1 cellular context compared by ENCODE assay signal in the genomic region with DNA sequence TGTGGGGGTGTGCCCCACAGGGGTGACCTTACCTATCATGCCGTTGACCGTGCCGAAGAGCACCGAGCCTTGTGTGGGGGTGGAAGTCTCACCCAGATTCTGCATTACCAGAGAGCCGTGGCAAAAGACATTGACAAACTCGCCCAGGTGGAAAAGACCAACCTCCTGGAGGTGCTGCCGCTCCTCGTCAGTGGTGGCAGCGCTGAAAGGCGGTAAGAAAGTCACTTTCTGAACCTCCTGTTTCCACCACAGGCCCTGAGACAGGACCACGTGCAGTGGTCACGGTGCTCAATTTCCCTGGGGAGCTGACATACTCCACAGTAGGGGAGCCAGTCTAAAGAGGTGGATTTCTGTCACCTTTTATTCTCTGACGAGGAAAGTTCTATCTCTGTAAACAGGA.
TF ChIP-seq lines count a peak whose summit lies in the region.

No MANE protein-coding gene starts in this region.

TF ChIP-seq in GM12878, 131 proteins besides CTCF, POLR2A, EP300 and RAD21:
- TF ChIP-seq CEBPB (IDR thresholded peaks at IDR 0.05; ENCODE audit: borderline replicate concordance in 1 of 2, low read depth in 2 of 2, low read length in 2 of 2), result no peak
- TF ChIP-seq PML (IDR thresholded peaks at IDR 0.05; ENCODE audit: low read length), result no peak
- no peak for TF ChIP-seq GATAD2B (conservative IDR thresholded peaks at IDR 0.05; ENCODE audit: low read depth)
- TF ChIP-seq, protein P1, sequence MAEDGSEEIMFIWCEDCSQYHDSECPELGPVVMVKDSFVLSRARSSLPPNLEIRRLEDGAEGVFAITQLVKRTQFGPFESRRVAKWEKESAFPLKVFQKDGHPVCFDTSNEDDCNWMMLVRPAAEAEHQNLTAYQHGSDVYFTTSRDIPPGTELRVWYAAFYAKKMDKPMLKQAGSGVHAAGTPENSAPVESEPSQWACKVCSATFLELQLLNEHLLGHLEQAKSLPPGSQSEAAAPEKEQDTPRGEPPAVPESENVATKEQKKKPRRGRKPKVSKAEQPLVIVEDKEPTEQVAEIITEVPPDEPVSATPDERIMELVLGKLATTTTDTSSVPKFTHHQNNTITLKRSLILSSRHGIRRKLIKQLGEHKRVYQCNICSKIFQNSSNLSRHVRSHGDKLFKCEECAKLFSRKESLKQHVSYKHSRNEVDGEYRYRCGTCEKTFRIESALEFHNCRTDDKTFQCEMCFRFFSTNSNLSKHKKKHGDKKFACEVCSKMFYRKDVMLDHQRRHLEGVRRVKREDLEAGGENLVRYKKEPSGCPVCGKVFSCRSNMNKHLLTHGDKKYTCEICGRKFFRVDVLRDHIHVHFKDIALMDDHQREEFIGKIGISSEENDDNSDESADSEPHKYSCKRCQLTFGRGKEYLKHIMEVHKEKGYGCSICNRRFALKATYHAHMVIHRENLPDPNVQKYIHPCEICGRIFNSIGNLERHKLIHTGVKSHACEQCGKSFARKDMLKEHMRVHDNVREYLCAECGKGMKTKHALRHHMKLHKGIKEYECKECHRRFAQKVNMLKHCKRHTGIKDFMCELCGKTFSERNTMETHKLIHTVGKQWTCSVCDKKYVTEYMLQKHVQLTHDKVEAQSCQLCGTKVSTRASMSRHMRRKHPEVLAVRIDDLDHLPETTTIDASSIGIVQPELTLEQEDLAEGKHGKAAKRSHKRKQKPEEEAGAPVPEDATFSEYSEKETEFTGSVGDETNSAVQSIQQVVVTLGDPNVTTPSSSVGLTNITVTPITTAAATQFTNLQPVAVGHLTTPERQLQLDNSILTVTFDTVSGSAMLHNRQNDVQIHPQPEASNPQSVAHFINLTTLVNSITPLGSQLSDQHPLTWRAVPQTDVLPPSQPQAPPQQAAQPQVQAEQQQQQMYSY (CRISPR knock-in tag; IDR thresholded peaks at IDR 0.05), result no peak
- TF ChIP-seq BHLHE40 (IDR thresholded peaks at IDR 0.05; ENCODE audit: borderline replicate concordance in 1 of 2, low read depth in 2 of 2, low read length in 1 of 2), result peak in 1 of 2 experiments; percentile 27; a peak in 1 of 4 replicates
- TF ChIP-seq WRNIP1 (IDR thresholded peaks at IDR 0.05; ENCODE audit: borderline replicate concordance, low read depth, low read length), result no peak
- TF ChIP-seq, protein P2, sequence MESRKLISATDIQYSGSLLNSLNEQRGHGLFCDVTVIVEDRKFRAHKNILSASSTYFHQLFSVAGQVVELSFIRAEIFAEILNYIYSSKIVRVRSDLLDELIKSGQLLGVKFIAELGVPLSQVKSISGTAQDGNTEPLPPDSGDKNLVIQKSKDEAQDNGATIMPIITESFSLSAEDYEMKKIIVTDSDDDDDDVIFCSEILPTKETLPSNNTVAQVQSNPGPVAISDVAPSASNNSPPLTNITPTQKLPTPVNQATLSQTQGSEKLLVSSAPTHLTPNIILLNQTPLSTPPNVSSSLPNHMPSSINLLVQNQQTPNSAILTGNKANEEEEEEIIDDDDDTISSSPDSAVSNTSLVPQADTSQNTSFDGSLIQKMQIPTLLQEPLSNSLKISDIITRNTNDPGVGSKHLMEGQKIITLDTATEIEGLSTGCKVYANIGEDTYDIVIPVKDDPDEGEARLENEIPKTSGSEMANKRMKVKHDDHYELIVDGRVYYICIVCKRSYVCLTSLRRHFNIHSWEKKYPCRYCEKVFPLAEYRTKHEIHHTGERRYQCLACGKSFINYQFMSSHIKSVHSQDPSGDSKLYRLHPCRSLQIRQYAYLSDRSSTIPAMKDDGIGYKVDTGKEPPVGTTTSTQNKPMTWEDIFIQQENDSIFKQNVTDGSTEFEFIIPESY (IDR thresholded peaks at IDR 0.05), result peak; percentile 87; the same call in 1 of the 2 replicates
